In the genomic region with DNA sequence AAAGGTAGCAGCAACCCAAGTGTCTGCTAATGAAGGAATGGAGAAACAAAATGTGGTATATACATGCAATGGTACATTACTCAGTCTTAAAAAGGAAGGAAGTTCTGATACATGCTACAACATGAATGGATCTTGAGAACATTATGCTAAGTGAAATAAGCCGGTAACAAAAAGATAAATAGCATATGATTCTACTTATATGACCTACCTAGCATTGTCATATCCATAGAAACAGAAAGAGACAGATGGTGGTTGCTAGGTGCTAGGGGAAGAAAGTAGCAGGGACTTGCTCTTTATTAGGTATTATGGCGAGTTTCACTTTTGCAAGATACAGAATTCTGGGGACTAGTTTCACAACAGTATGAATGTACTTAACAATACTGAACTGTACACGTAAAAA, we compare ENCODE assay signal across 1 cellular context.
TF ChIP-seq lines count a peak whose summit lies in the region.

No MANE protein-coding gene starts in this region.

TF ChIP-seq in GM12878, 131 proteins besides CTCF, POLR2A, EP300 and RAD21:
- TF ChIP-seq, protein P1, sequence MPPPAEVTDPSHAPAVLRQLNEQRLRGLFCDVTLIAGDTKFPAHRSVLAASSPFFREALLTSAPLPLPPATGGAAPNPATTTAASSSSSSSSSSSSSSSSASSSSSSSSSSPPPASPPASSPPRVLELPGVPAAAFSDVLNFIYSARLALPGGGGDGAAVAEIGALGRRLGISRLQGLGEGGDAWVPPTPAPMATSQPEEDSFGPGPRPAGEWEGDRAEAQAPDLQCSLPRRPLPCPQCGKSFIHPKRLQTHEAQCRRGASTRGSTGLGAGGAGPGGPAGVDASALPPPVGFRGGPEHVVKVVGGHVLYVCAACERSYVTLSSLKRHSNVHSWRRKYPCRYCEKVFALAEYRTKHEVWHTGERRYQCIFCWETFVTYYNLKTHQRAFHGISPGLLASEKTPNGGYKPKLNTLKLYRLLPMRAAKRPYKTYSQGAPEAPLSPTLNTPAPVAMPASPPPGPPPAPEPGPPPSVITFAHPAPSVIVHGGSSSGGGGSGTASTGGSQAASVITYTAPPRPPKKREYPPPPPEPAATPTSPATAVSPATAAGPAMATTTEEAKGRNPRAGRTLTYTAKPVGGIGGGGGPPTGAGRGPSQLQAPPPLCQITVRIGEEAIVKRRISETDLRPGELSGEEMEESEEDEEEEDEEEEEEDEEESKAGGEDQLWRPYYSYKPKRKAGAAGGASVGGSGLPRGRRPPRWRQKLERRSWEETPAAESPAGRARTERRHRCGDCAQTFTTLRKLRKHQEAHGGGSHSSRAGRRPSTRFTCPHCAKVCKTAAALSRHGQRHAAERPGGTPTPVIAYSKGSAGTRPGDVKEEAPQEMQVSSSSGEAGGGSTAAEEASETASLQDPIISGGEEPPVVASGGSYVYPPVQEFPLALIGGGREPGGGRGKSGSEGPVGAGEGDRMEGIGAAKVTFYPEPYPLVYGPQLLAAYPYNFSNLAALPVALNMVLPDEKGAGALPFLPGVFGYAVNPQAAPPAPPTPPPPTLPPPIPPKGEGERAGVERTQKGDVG (CRISPR knock-in tag; IDR thresholded peaks at IDR 0.05), result no peak
- no peak for TF ChIP-seq ATF3 (IDR thresholded peaks at IDR 0.05; ENCODE audit: borderline replicate concordance, extremely low read depth, low read depth, low read length)
- TF ChIP-seq PBX3 (IDR thresholded peaks at IDR 0.05; ENCODE audit: insufficient replicate concordance, low read depth, low read length), result no peak
- TF ChIP-seq FOXM1 (IDR thresholded peaks at IDR 0.05; ENCODE audit: low read depth, low read length), result no peak
- no peak for TF ChIP-seq ZNF274 (IDR thresholded peaks at IDR 0.05; ENCODE audit: insufficient read depth, insufficient read length)
- no peak for TF ChIP-seq GABPA (IDR thresholded peaks at IDR 0.05; ENCODE audit: low read depth)
- no peak for TF ChIP-seq BMI1 (IDR thresholded peaks at IDR 0.05; ENCODE audit: borderline replicate concordance)
- no peak for TF ChIP-seq CHD2 (IDR thresholded peaks at IDR 0.05; ENCODE audit: borderline replicate concordance, low read depth, low read length)
- no peak for TF ChIP-seq SMARCA5 (IDR thresholded peaks at IDR 0.05)
- no peak for TF ChIP-seq IRF4 (IDR thresholded peaks at IDR 0.05; ENCODE audit: low read depth, low read length)
- TF ChIP-seq REST (IDR thresholded peaks at IDR 0.05; ENCODE audit: low read depth, low read length), result no peak
- no peak for TF ChIP-seq SRF (IDR thresholded peaks at IDR 0.05; ENCODE audit: low read depth in 2 of 2, low read length in 2 of 2)
- no peak for TF ChIP-seq MEF2A (IDR thresholded peaks at IDR 0.05; ENCODE audit: insufficient read depth, low read depth, low read length)
- TF ChIP-seq, protein P2, sequence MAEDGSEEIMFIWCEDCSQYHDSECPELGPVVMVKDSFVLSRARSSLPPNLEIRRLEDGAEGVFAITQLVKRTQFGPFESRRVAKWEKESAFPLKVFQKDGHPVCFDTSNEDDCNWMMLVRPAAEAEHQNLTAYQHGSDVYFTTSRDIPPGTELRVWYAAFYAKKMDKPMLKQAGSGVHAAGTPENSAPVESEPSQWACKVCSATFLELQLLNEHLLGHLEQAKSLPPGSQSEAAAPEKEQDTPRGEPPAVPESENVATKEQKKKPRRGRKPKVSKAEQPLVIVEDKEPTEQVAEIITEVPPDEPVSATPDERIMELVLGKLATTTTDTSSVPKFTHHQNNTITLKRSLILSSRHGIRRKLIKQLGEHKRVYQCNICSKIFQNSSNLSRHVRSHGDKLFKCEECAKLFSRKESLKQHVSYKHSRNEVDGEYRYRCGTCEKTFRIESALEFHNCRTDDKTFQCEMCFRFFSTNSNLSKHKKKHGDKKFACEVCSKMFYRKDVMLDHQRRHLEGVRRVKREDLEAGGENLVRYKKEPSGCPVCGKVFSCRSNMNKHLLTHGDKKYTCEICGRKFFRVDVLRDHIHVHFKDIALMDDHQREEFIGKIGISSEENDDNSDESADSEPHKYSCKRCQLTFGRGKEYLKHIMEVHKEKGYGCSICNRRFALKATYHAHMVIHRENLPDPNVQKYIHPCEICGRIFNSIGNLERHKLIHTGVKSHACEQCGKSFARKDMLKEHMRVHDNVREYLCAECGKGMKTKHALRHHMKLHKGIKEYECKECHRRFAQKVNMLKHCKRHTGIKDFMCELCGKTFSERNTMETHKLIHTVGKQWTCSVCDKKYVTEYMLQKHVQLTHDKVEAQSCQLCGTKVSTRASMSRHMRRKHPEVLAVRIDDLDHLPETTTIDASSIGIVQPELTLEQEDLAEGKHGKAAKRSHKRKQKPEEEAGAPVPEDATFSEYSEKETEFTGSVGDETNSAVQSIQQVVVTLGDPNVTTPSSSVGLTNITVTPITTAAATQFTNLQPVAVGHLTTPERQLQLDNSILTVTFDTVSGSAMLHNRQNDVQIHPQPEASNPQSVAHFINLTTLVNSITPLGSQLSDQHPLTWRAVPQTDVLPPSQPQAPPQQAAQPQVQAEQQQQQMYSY (CRISPR knock-in tag; IDR thresholded peaks at IDR 0.05), result no peak
- no peak for TF ChIP-seq HSF1 (IDR thresholded peaks at IDR 0.05; ENCODE audit: low read depth, low read length)
- TF ChIP-seq BRCA1 (IDR thresholded peaks at IDR 0.05; ENCODE audit: low read depth, low read length), result no peak
- TF ChIP-seq CEBPB (IDR thresholded peaks at IDR 0.05; ENCODE audit: borderline replicate concordance in 1 of 2, low read depth in 2 of 2, low read length in 2 of 2), result no peak
